2 cellular contexts compared by ENCODE assay signal in genomic region chr14:74963705-74964271, GRCh38.
TF ChIP-seq lines count a peak whose summit lies in the region.

No MANE protein-coding gene starts in this region.

TF ChIP-seq in Ishikawa, 13 proteins besides CTCF, POLR2A, EP300 and RAD21 (continued from another document):
- TF ChIP-seq, protein P1, sequence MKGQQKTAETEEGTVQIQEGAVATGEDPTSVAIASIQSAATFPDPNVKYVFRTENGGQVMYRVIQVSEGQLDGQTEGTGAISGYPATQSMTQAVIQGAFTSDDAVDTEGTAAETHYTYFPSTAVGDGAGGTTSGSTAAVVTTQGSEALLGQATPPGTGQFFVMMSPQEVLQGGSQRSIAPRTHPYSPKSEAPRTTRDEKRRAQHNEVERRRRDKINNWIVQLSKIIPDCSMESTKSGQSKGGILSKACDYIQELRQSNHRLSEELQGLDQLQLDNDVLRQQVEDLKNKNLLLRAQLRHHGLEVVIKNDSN (IDR thresholded peaks at IDR 0.05), result no peak
- TF ChIP-seq ZBTB7A (IDR thresholded peaks at IDR 0.05; ENCODE audit: low read depth), result no peak

TF ChIP-seq in K562, 482 proteins besides CTCF, POLR2A, EP300 and RAD21 (continued from another document):
- no peak for TF ChIP-seq ZNF511 (CRISPR knock-in tag; IDR thresholded peaks at IDR 0.05)
- TF ChIP-seq, protein P2, sequence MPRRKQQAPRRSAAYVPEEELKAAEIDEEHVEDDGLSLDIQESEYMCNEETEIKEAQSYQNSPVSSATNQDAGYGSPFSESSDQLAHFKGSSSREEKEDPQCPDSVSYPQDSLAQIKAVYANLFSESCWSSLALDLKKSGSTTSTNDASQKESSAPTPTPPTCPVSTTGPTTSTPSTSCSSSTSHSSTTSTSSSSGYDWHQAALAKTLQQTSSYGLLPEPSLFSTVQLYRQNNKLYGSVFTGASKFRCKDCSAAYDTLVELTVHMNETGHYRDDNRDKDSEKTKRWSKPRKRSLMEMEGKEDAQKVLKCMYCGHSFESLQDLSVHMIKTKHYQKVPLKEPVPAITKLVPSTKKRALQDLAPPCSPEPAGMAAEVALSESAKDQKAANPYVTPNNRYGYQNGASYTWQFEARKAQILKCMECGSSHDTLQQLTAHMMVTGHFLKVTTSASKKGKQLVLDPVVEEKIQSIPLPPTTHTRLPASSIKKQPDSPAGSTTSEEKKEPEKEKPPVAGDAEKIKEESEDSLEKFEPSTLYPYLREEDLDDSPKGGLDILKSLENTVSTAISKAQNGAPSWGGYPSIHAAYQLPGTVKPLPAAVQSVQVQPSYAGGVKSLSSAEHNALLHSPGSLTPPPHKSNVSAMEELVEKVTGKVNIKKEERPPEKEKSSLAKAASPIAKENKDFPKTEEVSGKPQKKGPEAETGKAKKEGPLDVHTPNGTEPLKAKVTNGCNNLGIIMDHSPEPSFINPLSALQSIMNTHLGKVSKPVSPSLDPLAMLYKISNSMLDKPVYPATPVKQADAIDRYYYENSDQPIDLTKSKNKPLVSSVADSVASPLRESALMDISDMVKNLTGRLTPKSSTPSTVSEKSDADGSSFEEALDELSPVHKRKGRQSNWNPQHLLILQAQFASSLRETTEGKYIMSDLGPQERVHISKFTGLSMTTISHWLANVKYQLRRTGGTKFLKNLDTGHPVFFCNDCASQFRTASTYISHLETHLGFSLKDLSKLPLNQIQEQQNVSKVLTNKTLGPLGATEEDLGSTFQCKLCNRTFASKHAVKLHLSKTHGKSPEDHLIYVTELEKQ (CRISPR knock-in tag; IDR thresholded peaks at IDR 0.05), result no peak
- TF ChIP-seq CTCFL (IDR thresholded peaks at IDR 0.05; ENCODE audit: borderline replicate concordance, insufficient read depth, low read depth, low read length, poor library complexity, severe bottlenecking), result no peak
- no peak for TF ChIP-seq MCM5 (IDR thresholded peaks at IDR 0.05; ENCODE audit: low read depth)
- TF ChIP-seq ZNF253 (CRISPR knock-in tag; conservative IDR thresholded peaks at IDR 0.05), result no peak
- no peak for TF ChIP-seq DPF2 (IDR thresholded peaks at IDR 0.05)
- TF ChIP-seq RBM15 (IDR thresholded peaks at IDR 0.05; ENCODE audit: insufficient read depth, low read length), result no peak
- no peak for TF ChIP-seq ATF4 (CRISPR knock-in tag; IDR thresholded peaks at IDR 0.05)
- TF ChIP-seq SETDB1 (IDR thresholded peaks at IDR 0.05; ENCODE audit: low read length), result no peak
- no peak for TF ChIP-seq HNRNPK (IDR thresholded peaks at IDR 0.05; ENCODE audit: low read depth, low read length, poor library complexity, severe bottlenecking)
- no peak for TF ChIP-seq GABPB1 (CRISPR knock-in tag; IDR thresholded peaks at IDR 0.05)
- TF ChIP-seq KLF6 (CRISPR knock-in tag; IDR thresholded peaks at IDR 0.05; ENCODE audit: borderline replicate concordance), result no peak
- TF ChIP-seq NR3C1 (CRISPR knock-in tag; IDR thresholded peaks at IDR 0.05), result no peak
- TF ChIP-seq ETV1 (tag; conservative IDR thresholded peaks at IDR 0.05; ENCODE audit: low read depth), result no peak
